In the genomic region with DNA sequence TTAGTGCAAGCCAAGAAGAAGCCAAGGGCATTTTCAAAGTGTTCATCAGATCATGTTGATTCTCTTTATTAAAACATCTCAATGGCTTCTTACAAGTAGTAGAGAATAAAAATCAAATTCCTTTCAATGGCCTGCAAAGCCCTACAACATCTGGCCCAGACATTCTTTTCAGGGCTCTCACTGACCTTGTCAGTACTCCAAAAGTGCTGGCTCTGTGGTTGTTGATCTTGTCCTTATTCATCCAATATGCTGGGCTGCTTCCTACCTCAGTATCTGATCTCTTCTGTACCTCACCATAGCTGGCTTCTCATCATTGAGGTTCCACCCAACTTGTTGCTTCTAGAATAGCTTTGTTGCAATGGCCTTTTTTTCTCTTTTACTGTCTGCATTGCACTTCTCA, we compare ENCODE assay signal across 12 cellular contexts.
"Had no signal": no experiment of that assay in that cellular context is flagged by ENCODE, and none has a peak within 500 bp of the region (broad histone marks: within the 10 kb centered on the region; RNA-seq: fewer than 3 reads in every experiment).

No MANE protein-coding gene starts in this region.

- H3K27me3 ChIP-seq: gastrocnemius medialis, neural progenitor cell, ovary, vagina had no signal

- H3K27ac ChIP-seq: gastrocnemius medialis, neural progenitor cell, ovary, vagina had no signal

- H3K4me3 ChIP-seq: gastrocnemius medialis, neural progenitor cell, ovary, vagina had no signal

- H3K9me3 ChIP-seq: gastrocnemius medialis, ovary, vagina had no signal

- H2AFZ ChIP-seq: neural progenitor cell had no signal

- DNase-seq: activated B cell treated with CpG ODN at 0.5 μM for 24 hours; activated CD4-positive, alpha-beta T cell treated with anti-CD3 and anti-CD28 coated beads, Interleukin-2, amount 10 ng/mL, durations not matched to agents 24 days and 14 days; activated CD8-positive, alpha-beta memory T cell treated with anti-CD3 and anti-CD28 coated beads for 24 hours; activated naive CD4-positive, alpha-beta T cell treated with anti-CD3 and anti-CD28 coated beads for 36 hours; endodermal cell; gastrocnemius medialis; mesendoderm; ovary; stimulated activated CD4-positive, alpha-beta T cell treated with anti-CD3 and anti-CD28 coated beads, Interleukin-4, amount 100 ng/mL, for 24 hours; T-helper 2 cell had no signal

- H3K36me3 ChIP-seq: gastrocnemius medialis, neural progenitor cell, ovary, vagina had no signal

- ATAC-seq: gastrocnemius medialis had no signal

- H3K9ac ChIP-seq: neural progenitor cell had no signal

- H3K4me1 ChIP-seq: neural progenitor cell had no signal

- H3K4me2 ChIP-seq: neural progenitor cell had no signal
